ENCODE assay signal across 21 cellular contexts in genomic region chr3:53816430-53816829, GRCh38. TPM values are rescaled to one million over a fixed set of nuclear protein-coding genes. Genes with fewer than 3 reads are reported as not detected.
DNase-seq lines count a peak whose midpoint lies in the region; ATAC-seq, FAIRE-seq and TF ChIP-seq lines count a peak whose summit lies in the region.
"Had no signal": no experiment of that assay in that cellular context is flagged by ENCODE, and none has a peak within 500 bp of the region (broad histone marks: within the 10 kb centered on the region; RNA-seq: fewer than 3 reads in every experiment).

No MANE protein-coding gene starts in this region.

- FAIRE-seq in HepG2 (lab: Jason Lieb, UNC) = no peak
- FAIRE-seq: GM12892, H1 had no signal

- no peaks in the 10 kb centered on the region for H3K27me3 ChIP-seq in HepG2 (ENCODE audit: control insufficient read depth in 1 of 2, insufficient read depth in 2 of 2, low read length in 2 of 2)
- H3K27me3 ChIP-seq in right lobe of liver = no peaks in the 10 kb centered on the region
- no peaks in the 10 kb centered on the region for H3K27me3 ChIP-seq in dorsolateral prefrontal cortex
- H3K27me3 ChIP-seq: BLaER1 treated with 17β-estradiol and CSF1 and Interleukin-3, amounts not matched to agents 10 nM and 100 nM; MG63 had no signal

- no peak overlapping the region for H3K27ac Mint-ChIP-seq in osteocyte (ENCODE audit: unreplicated experiment)
- H3K27ac Mint-ChIP-seq: CD8-positive, alpha-beta memory T cell had no signal

- H3K9me3 ChIP-seq in HepG2 (ENCODE audit: low read length) (no peaks in the 10 kb centered on the region), right lobe of liver (no peaks in the 10 kb centered on the region)
- H3K9me3 ChIP-seq: BLaER1 treated with 17β-estradiol and CSF1 and Interleukin-3, amounts not matched to agents 10 nM and 100 nM; MG63 had no signal

- H3K27me3 Mint-ChIP-seq in osteocyte (ENCODE audit: unreplicated experiment) = no peaks in the 10 kb centered on the region

- H3K4me3 Mint-ChIP-seq in osteocyte (ENCODE audit: unreplicated experiment) = no peak overlapping the region
- H3K4me3 Mint-ChIP-seq: CD8-positive, alpha-beta memory T cell had no signal

- H3K9ac ChIP-seq in HepG2 (ENCODE audit: insufficient read depth, low read depth, low read length) = no peak overlapping the region
- H3K9ac ChIP-seq: BLaER1 treated with 17β-estradiol and CSF1 and Interleukin-3, amounts not matched to agents 10 nM and 100 nM had no signal

- ATAC-seq in HepG2 (no peak), right lobe of liver (no peak)

- H3K4me1 ChIP-seq in HepG2 (ENCODE audit: insufficient read depth, low read length) (peaks cover 41% of the 10 kb centered on the region), right lobe of liver (no peaks in the 10 kb centered on the region)

- CTCF ChIA-PET in HepG2 (lab: Yijun Ruan, JAX; ENCODE audit: low intra/inter-chr PET ratio, low total read pairs) = no interaction called here

- no peak overlapping the region for H2AFZ ChIP-seq in HepG2 (ENCODE audit: low read length)

- peaks cover 37 to 61% of the 10 kb centered on the region in 2 experiments for H3K36me3 ChIP-seq in HepG2 (replicated peaks in 1 of 2; ENCODE audit: control insufficient read depth in 1 of 2, insufficient read depth in 2 of 2, low read length in 2 of 2)
- peaks cover 0 to 49% (median 26%) of the 10 kb centered on the region in 4 donors for H3K36me3 ChIP-seq in right lobe of liver
- H3K36me3 ChIP-seq: BLaER1 treated with 17β-estradiol and CSF1 and Interleukin-3, amounts not matched to agents 10 nM and 100 nM; MG63 had no signal

- H3K36me3 Mint-ChIP-seq in osteocyte (ENCODE audit: unreplicated experiment) = no peaks in the 10 kb centered on the region
- H3K36me3 Mint-ChIP-seq: CD8-positive, alpha-beta memory T cell had no signal

- no peak overlapping the region for H3K4me3 ChIP-seq in HepG2 (replicated peaks in 1 of 3; ENCODE audit: insufficient read depth in 1 of 3, low read depth in 2 of 3, low read length in 3 of 3)
- H3K4me3 ChIP-seq in right lobe of liver = no peak overlapping the region
- no peak overlapping the region for H3K4me3 ChIP-seq in dorsolateral prefrontal cortex
- H3K4me3 ChIP-seq: BLaER1 treated with 17β-estradiol and CSF1 and Interleukin-3, amounts not matched to agents 10 nM and 100 nM; MG63 had no signal

- H3K4me1 Mint-ChIP-seq in osteocyte (ENCODE audit: unreplicated experiment) = no peaks in the 10 kb centered on the region

- peaks cover 14% of the 10 kb centered on the region for H4K20me1 ChIP-seq in HepG2 (ENCODE audit: insufficient read depth, low read length)
- H4K20me1 ChIP-seq: BLaER1 treated with 17β-estradiol and CSF1 and Interleukin-3, amounts not matched to agents 10 nM and 100 nM had no signal

- no TSS peak for BruUV-seq in HepG2 (replicated peaks; lab: Mats Ljungman, UMichigan)

- TF ChIP-seq EP300 in HepG2 (IDR thresholded peaks at IDR 0.05; ENCODE audit: low read depth in 2 of 2, low read length in 2 of 2) (no peak), HepG2 (CRISPR knock-in tag; IDR thresholded peaks at IDR 0.05; ENCODE audit: borderline replicate concordance) (no peak)

- intact Hi-C loops in HepG2 (cut with micrococcal nuclease; ENCODE audit: unreplicated experiment) (no loop called here), right lobe of liver (cut with DNase I) (no loop called here), dorsolateral prefrontal cortex (cut with DNase I) (no loop called here)

- POLR2A ChIA-PET in HepG2 (lab: Yijun Ruan, JAX) = interaction anchor here (12.1 kb wide), 1 partner anchor 27 kb away, joined by 156 read pairs; the partner anchor contains the start of gene CHDH

- H3K79me2 ChIP-seq in HepG2 (ENCODE audit: insufficient read depth, low read length) = no peaks in the 10 kb centered on the region

- DNase-seq in HepG2 (ENCODE audit: low spot score) (no peak), right lobe of liver (no peak), dorsolateral prefrontal cortex (peak in 4 of 10 donors; percentile 28 to 45 (median 38)), osteocyte (ENCODE audit: extremely low spot score, unreplicated experiment) (peak; percentile 17), AG08395 (ENCODE audit: low spot score) (no peak), NK-92 (lab: John Stamatoyannopoulos, UW; ENCODE audit: unreplicated experiment) (no peak), dedifferentiated amniotic fluid mesenchymal stem cell (ENCODE audit: extremely low spot score) (no peak)
- no peak for DNase-seq in activated CD4-positive, alpha-beta T cell treated with anti-CD3 and anti-CD28 coated beads for 4 hours
- DNase-seq: CD8-positive, alpha-beta memory T cell; DND-41; GDM1; Karpas-422; MG63; NCI-H1092; NCI-H2081 treated with DMSO at 0.1 percent for 48 hours; NCI-H510A treated with DMSO at 0.1 percent for 48 hours; NCI-H82 had no signal

- WGBS in HepG2 (ENCODE audit: low lambda C conversion rate) = 86% methylated on average over 4 of the region's 4 CpGs
- 67% methylated on average over 2 of the region's 4 CpGs for WGBS in right lobe of liver (ENCODE audit: insufficient coverage, low coverage, low lambda C conversion rate, missing lambda C conversion rate)

- H3K27ac ChIP-seq in HepG2 (ENCODE audit: extremely low read length, insufficient read depth, low read length) = no peak overlapping the region
- H3K27ac ChIP-seq in right lobe of liver = no peak overlapping the region
- H3K27ac ChIP-seq in dorsolateral prefrontal cortex = peak overlapping the region in 51 of 59 donors; percentile 1 to 86 (median 64)
- H3K27ac ChIP-seq: BLaER1 treated with 17β-estradiol and CSF1 and Interleukin-3, amounts not matched to agents 10 nM and 100 nM had no signal

- TF ChIP-seq CTCF in HepG2 (CRISPR knock-in tag; IDR thresholded peaks at IDR 0.05) (no peak), right lobe of liver (IDR thresholded peaks at IDR 0.05) (no peak), dorsolateral prefrontal cortex (IDR thresholded peaks at IDR 0.05 in 54 of 56, conservative IDR thresholded peaks at IDR 0.05 in 2 of 56; ENCODE audit: low read depth in 1 of 56, partially characterized antibody in 56 of 56) (no peak), osteocyte (IDR thresholded peaks at IDR 0.05) (no peak)

- H3K9me3 Mint-ChIP-seq in osteocyte (ENCODE audit: unreplicated experiment) = no peaks in the 10 kb centered on the region
- H3K9me3 Mint-ChIP-seq: CD8-positive, alpha-beta memory T cell had no signal

- in situ Hi-C loops in HepG2 (cut with HindIII; ENCODE audit: extremely low pct_ligation_motif_present, low pct_unique_long_range_greater_than_20kb) = no loop called here

- no peak overlapping the region for H3K4me2 ChIP-seq in HepG2 (ENCODE audit: low read depth, low read length)
- H3K4me2 ChIP-seq: BLaER1 treated with 17β-estradiol and CSF1 and Interleukin-3, amounts not matched to agents 10 nM and 100 nM had no signal

- TF ChIP-seq POLR2A in HepG2 (IDR thresholded peaks at IDR 0.05; ENCODE audit: insufficient read depth in 1 of 2, low read depth in 2 of 2, low read length in 2 of 2) = no peak
- TF ChIP-seq POLR2A in right lobe of liver (IDR thresholded peaks at IDR 0.05) = no peak

- no peak for TF ChIP-seq RAD21 in HepG2 (CRISPR knock-in tag; IDR thresholded peaks at IDR 0.05)

RNA-seq across cellular contexts. Expression of gene CHDH, which starts 29.8 kb away (rescaled TPM):
- 40.4 and 48.9 TPM in 2 replicates for total RNA-seq in HepG2 (2016; rRNA removed; fragmentation: Illumina TruSeq; extraction: Trizol)
- 3.3 TPM in 2 replicates for total RNA-seq in HepG2 (2016; cell fraction: cytosol; rRNA removed; fragmentation: Illumina TruSeq; extraction: Trizol; ENCODE audit: low read depth)
- 41.6 and 47.1 TPM in 2 replicates for total RNA-seq in HepG2 (2016; cell fraction: insoluble cytoplasmic fraction; rRNA removed; fragmentation: Illumina TruSeq; extraction: Trizol)
- 15.0 and 16.6 TPM in 2 replicates for total RNA-seq in HepG2 (2016; cell fraction: membrane; rRNA removed; fragmentation: Illumina TruSeq; extraction: Trizol)
- total RNA-seq in HepG2 (2016; cell fraction: nucleus; rRNA removed; fragmentation: Illumina TruSeq; extraction: Trizol) = 41.0 and 44.5 TPM in 2 replicates
- polyA plus RNA-seq in HepG2 (2011; rRNA removed) = 28.1 and 42.9 TPM in 2 replicates
- polyA plus RNA-seq in HepG2 (2011; cell fraction: cytosol; rRNA removed) = 23.3 and 24.3 TPM in 2 replicates
- 209 and 246 TPM in 2 replicates for polyA plus RNA-seq in HepG2 (2011; cell fraction: nucleus; rRNA removed)
- 32.6 and 41.1 TPM in 2 replicates for polyA plus RNA-seq in HepG2 (2012)
- 2.2 and 2.9 TPM in 2 replicates for polyA plus RNA-seq in HepG2 (2016; cell fraction: cytosol; fragmentation: Illumina TruSeq; extraction: Trizol; ENCODE audit: low read depth)
- polyA plus RNA-seq in HepG2 (2016; cell fraction: insoluble cytoplasmic fraction; fragmentation: Illumina TruSeq; extraction: Trizol; ENCODE audit: low read depth) = 31.8 and 33.2 TPM in 2 replicates
- polyA plus RNA-seq in HepG2 (2016; cell fraction: membrane; fragmentation: Illumina TruSeq; extraction: Trizol; ENCODE audit: low read depth) = 7.0 and 8.2 TPM in 2 replicates
- polyA plus RNA-seq in HepG2 (2016; cell fraction: nucleus; fragmentation: Illumina TruSeq; extraction: Trizol; ENCODE audit: insufficient read depth, low read depth) = 89.8 and 92.2 TPM in 2 replicates
- 3.1 and 28.1 TPM in 2 replicates for polyA minus RNA-seq in HepG2 (2011; rRNA and poly(A)+ RNA removed; ENCODE audit: low replicate concordance)
- polyA minus RNA-seq in HepG2 (2011; cell fraction: cytosol; rRNA and poly(A)+ RNA removed) = 11.1 and 12.1 TPM in 2 replicates
- polyA minus RNA-seq in HepG2 (2011; cell fraction: nucleus; rRNA and poly(A)+ RNA removed) = 32.3 and 32.8 TPM in 2 replicates
- total RNA-seq in right lobe of liver = 10 to 100 TPM; 25.0 to 49.1 (median 39.4) TPM
- 10 to 100 TPM in 116 of 120 experiments, 1 to 10 TPM in 4; 8.0 to 47.0 (median 17.5) TPM for total RNA-seq in dorsolateral prefrontal cortex
- total RNA-seq in osteocyte = 0.81 and 0.86 TPM in 2 replicates
- polyA plus RNA-seq: CD8-positive, alpha-beta memory T cell had no signal

RNA-seq across cellular contexts. Expression of gene IL17RB, which starts 29.9 kb away (rescaled TPM):
- 62.7 and 130 TPM in 2 replicates for total RNA-seq in HepG2 (2016; rRNA removed; fragmentation: Illumina TruSeq; extraction: Trizol)
- 21.4 and 25.8 TPM in 2 replicates for total RNA-seq in HepG2 (2016; cell fraction: cytosol; rRNA removed; fragmentation: Illumina TruSeq; extraction: Trizol; ENCODE audit: low read depth)
- 63.1 and 130 TPM in 2 replicates for total RNA-seq in HepG2 (2016; cell fraction: insoluble cytoplasmic fraction; rRNA removed; fragmentation: Illumina TruSeq; extraction: Trizol)
- 31.0 and 36.3 TPM in 2 replicates for total RNA-seq in HepG2 (2016; cell fraction: membrane; rRNA removed; fragmentation: Illumina TruSeq; extraction: Trizol)
- 189 and 216 TPM in 2 replicates for total RNA-seq in HepG2 (2016; cell fraction: nucleus; rRNA removed; fragmentation: Illumina TruSeq; extraction: Trizol)
- polyA plus RNA-seq in HepG2 (2011; rRNA removed) = 190 and 198 TPM in 2 replicates
- 70.3 and 82.3 TPM in 2 replicates for polyA plus RNA-seq in HepG2 (2011; cell fraction: cytosol; rRNA removed)
- 671 and 683 TPM in 2 replicates for polyA plus RNA-seq in HepG2 (2011; cell fraction: nucleus; rRNA removed)
- 89.0 and 97.8 TPM in 2 replicates for polyA plus RNA-seq in HepG2 (2012)
- polyA plus RNA-seq in HepG2 (2016; cell fraction: cytosol; fragmentation: Illumina TruSeq; extraction: Trizol; ENCODE audit: low read depth) = 14.5 and 16.0 TPM in 2 replicates
- polyA plus RNA-seq in HepG2 (2016; cell fraction: insoluble cytoplasmic fraction; fragmentation: Illumina TruSeq; extraction: Trizol; ENCODE audit: low read depth) = 72.6 and 77.1 TPM in 2 replicates
- polyA plus RNA-seq in HepG2 (2016; cell fraction: membrane; fragmentation: Illumina TruSeq; extraction: Trizol; ENCODE audit: low read depth) = 22.5 and 23.7 TPM in 2 replicates
- 415 and 421 TPM in 2 replicates for polyA plus RNA-seq in HepG2 (2016; cell fraction: nucleus; fragmentation: Illumina TruSeq; extraction: Trizol; ENCODE audit: insufficient read depth, low read depth)
- polyA minus RNA-seq in HepG2 (2011; rRNA and poly(A)+ RNA removed; ENCODE audit: low replicate concordance) = 9.5 and 43.2 TPM in 2 replicates
- polyA minus RNA-seq in HepG2 (2011; cell fraction: cytosol; rRNA and poly(A)+ RNA removed) = 23.4 and 24.0 TPM in 2 replicates
- 94.6 and 106 TPM in 2 replicates for polyA minus RNA-seq in HepG2 (2011; cell fraction: nucleus; rRNA and poly(A)+ RNA removed)
- 10 to 100 TPM; 19.8 to 30.2 (median 27.3) TPM for total RNA-seq in right lobe of liver
- total RNA-seq in dorsolateral prefrontal cortex = 100 to 1,000 TPM in 1 of 120 experiments, 10 to 100 TPM in 117, 1 to 10 TPM in 2; 7.6 to 107 (median 23.1) TPM
- 0.24 and 0.54 TPM in 2 replicates for total RNA-seq in osteocyte
- total RNA-seq: A172 had no signal

Comparison
In these comparisons a context has a peak if more than half of its experiments do, and no peak if none do; other contexts are left out.
1. H3K27ac ChIP-seq: peak in dorsolateral prefrontal cortex (51 of 59); none in HepG2 (single experiment) and right lobe of liver (0 of 3).